ENCODE assay signal across 15 cellular contexts in the genomic region with DNA sequence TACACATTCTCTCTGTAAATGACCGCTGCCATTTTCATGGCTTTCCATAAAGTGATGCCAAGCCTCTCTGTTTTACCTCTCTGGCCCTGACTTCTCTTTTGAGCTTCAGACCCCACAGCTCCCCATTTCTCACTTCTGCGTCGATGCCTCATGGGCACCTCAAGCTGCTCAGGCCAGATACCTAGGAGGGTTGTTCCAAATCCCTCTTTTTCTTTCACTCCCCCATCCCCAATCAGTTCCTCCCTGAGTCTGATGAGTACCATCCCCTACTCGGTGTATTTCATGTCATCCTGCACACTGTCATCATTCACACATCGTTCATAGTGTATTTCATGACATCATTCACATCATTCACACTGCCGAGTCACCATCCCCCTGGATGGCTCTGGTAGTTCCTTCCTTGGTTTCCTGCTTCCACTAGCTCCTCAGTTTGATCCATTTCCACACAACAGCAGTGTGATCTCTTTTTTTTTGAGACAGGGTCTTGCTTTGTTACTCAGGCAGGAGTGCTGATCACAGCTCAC. TPM values are rescaled to one million over a fixed set of nuclear protein-coding genes. Genes with fewer than 3 reads are reported as not detected.
DNase-seq lines count a peak whose midpoint lies in the region; ATAC-seq, FAIRE-seq and TF ChIP-seq lines count a peak whose summit lies in the region.
"Had no signal": no experiment of that assay in that cellular context is flagged by ENCODE, and none has a peak within 500 bp of the region (broad histone marks: within the 10 kb centered on the region; RNA-seq: fewer than 3 reads in every experiment).

No MANE protein-coding gene starts in this region.

- H3K4me3 ChIP-seq in HepG2 (replicated peaks in 1 of 3; ENCODE audit: insufficient read depth in 1 of 3, low read depth in 2 of 3, low read length in 3 of 3), result no peak overlapping the region
- no peak overlapping the region for H3K4me3 ChIP-seq in right lobe of liver
- H3K4me3 ChIP-seq in endodermal cell (ENCODE audit: low read length), result no peak overlapping the region
- H3K4me3 ChIP-seq in neural cell (ENCODE audit: low read length), result no peak overlapping the region
- H3K4me3 ChIP-seq: BLaER1 treated with 17β-estradiol and CSF1 and Interleukin-3, amounts not matched to agents 10 nM and 100 nM; HAP-1 had no signal

- no peak overlapping the region for H3K4me3 Mint-ChIP-seq in endodermal cell
- H3K4me3 Mint-ChIP-seq: B cell; CD8-positive, alpha-beta T cell had no signal

- H4K20me1 ChIP-seq in HepG2 (ENCODE audit: insufficient read depth, low read length) (no peaks in the 10 kb centered on the region), neural cell (ENCODE audit: insufficient read depth) (no peaks in the 10 kb centered on the region)
- H4K20me1 ChIP-seq: BLaER1 treated with 17β-estradiol and CSF1 and Interleukin-3, amounts not matched to agents 10 nM and 100 nM had no signal

- CTCF ChIA-PET in HepG2 (lab: Yijun Ruan, JAX; ENCODE audit: low intra/inter-chr PET ratio, low total read pairs), result no interaction called here

- no peak overlapping the region for H3K27ac Mint-ChIP-seq in endodermal cell
- H3K27ac Mint-ChIP-seq: B cell; CD8-positive, alpha-beta T cell had no signal

- H3K4me2 ChIP-seq in HepG2 (ENCODE audit: low read depth, low read length), result no peak overlapping the region
- no peak overlapping the region for H3K4me2 ChIP-seq in neural cell (ENCODE audit: low read length)
- H3K4me2 ChIP-seq: BLaER1 treated with 17β-estradiol and CSF1 and Interleukin-3, amounts not matched to agents 10 nM and 100 nM had no signal

- H3K9ac ChIP-seq in HepG2 (ENCODE audit: insufficient read depth, low read depth, low read length) (no peak overlapping the region), endodermal cell (ENCODE audit: extremely low read depth, low read length, poor library complexity, severe bottlenecking) (no peak overlapping the region), neural cell (ENCODE audit: low read length) (no peak overlapping the region)
- H3K9ac ChIP-seq: BLaER1 treated with 17β-estradiol and CSF1 and Interleukin-3, amounts not matched to agents 10 nM and 100 nM had no signal

- TF ChIP-seq EP300 in HepG2 (IDR thresholded peaks at IDR 0.05; ENCODE audit: low read depth in 2 of 2, low read length in 2 of 2), result no peak
- no peak for TF ChIP-seq EP300 in HepG2 (CRISPR knock-in tag; IDR thresholded peaks at IDR 0.05; ENCODE audit: borderline replicate concordance)
- TF ChIP-seq EP300 in neural cell (conservative IDR thresholded peaks at IDR 0.05; ENCODE audit: poor library complexity, severe bottlenecking), result no peak

- H3K4me1 ChIP-seq in HepG2 (ENCODE audit: insufficient read depth, low read length) (peaks cover 9% of the 10 kb centered on the region), right lobe of liver (peaks cover 0 to 24% (median 11%) of the 10 kb centered on the region in 4 donors), endodermal cell (ENCODE audit: control insufficient read depth, insufficient read depth, low read length) (no peaks in the 10 kb centered on the region)
- H3K4me1 ChIP-seq: BLaER1 treated with 17β-estradiol and CSF1 and Interleukin-3, amounts not matched to agents 10 nM and 100 nM; HAP-1 had no signal

- BruUV-seq in HepG2 (replicated peaks; lab: Mats Ljungman, UMichigan), result no TSS peak

- H3K4me1 Mint-ChIP-seq in endodermal cell, result no peaks in the 10 kb centered on the region
- H3K4me1 Mint-ChIP-seq: B cell had no signal

- TF ChIP-seq RAD21 in HepG2 (CRISPR knock-in tag; IDR thresholded peaks at IDR 0.05), result no peak
- no peak for TF ChIP-seq RAD21 in neural cell (conservative IDR thresholded peaks at IDR 0.05)

- in situ Hi-C loops in HepG2 (cut with HindIII; ENCODE audit: extremely low pct_ligation_motif_present, low pct_unique_long_range_greater_than_20kb), result no loop called here

- no peak for FAIRE-seq in HepG2 (lab: Jason Lieb, UNC)

- no peaks in the 10 kb centered on the region for H3K9me2 ChIP-seq in neural cell (ENCODE audit: insufficient read depth, low read length)

- H3K27me3 ChIP-seq in HepG2 (ENCODE audit: control insufficient read depth in 1 of 2, insufficient read depth in 2 of 2, low read length in 2 of 2) (peaks cover 2 to 26% of the 10 kb centered on the region in 2 experiments; a peak in 3 of 5 replicates), right lobe of liver (no peaks in the 10 kb centered on the region), endodermal cell (ENCODE audit: control insufficient read depth, insufficient read depth, low read length, poor library complexity, severe bottlenecking) (no peaks in the 10 kb centered on the region), neural cell (ENCODE audit: insufficient read depth, low read depth, low read length) (no peaks in the 10 kb centered on the region)
- H3K27me3 ChIP-seq: BLaER1 treated with 17β-estradiol and CSF1 and Interleukin-3, amounts not matched to agents 10 nM and 100 nM had no signal

- H3K27ac ChIP-seq in HepG2 (ENCODE audit: extremely low read length, insufficient read depth, low read length) (no peak overlapping the region), right lobe of liver (no peak overlapping the region), endodermal cell (ENCODE audit: low read depth, low read length) (no peak overlapping the region), neural cell (ENCODE audit: low read length) (peak overlapping the region; percentile 32)
- H3K27ac ChIP-seq: BLaER1 treated with 17β-estradiol and CSF1 and Interleukin-3, amounts not matched to agents 10 nM and 100 nM had no signal

- TF ChIP-seq CTCF in HepG2 (CRISPR knock-in tag; IDR thresholded peaks at IDR 0.05) (no peak), right lobe of liver (IDR thresholded peaks at IDR 0.05) (no peak), endodermal cell (conservative IDR thresholded peaks at IDR 0.05) (no peak), neural cell (IDR thresholded peaks at IDR 0.05; ENCODE audit: poor library complexity, severe bottlenecking) (no peak)

- POLR2A ChIA-PET in HepG2 (lab: Yijun Ruan, JAX), result no interaction called here

- H3K9me3 ChIP-seq in HepG2 (ENCODE audit: low read length), result no peaks in the 10 kb centered on the region
- H3K9me3 ChIP-seq in right lobe of liver, result no peaks in the 10 kb centered on the region
- H3K9me3 ChIP-seq in endodermal cell (ENCODE audit: control insufficient read depth, low read length), result peaks cover 13% of the 10 kb centered on the region
- no peaks in the 10 kb centered on the region for H3K9me3 ChIP-seq in neural cell (ENCODE audit: low read length)
- H3K9me3 ChIP-seq: HAP-1 had no signal

- H3K79me2 ChIP-seq in HepG2 (ENCODE audit: insufficient read depth, low read length), result no peaks in the 10 kb centered on the region
- no peaks in the 10 kb centered on the region for H3K79me2 ChIP-seq in neural cell (replicated peaks; ENCODE audit: insufficient read depth, low read length)

- intact Hi-C loops in HepG2 (cut with micrococcal nuclease; ENCODE audit: unreplicated experiment), result no loop called here
- intact Hi-C loops in right lobe of liver (cut with DNase I), result no loop called here

- no peak for ATAC-seq in HepG2
- no peak for ATAC-seq in right lobe of liver
- ATAC-seq in GM19397 (IDR thresholded peaks at IDR 0.05; ENCODE audit: unreplicated experiment), result no peak
- ATAC-seq: CD8-positive, alpha-beta T cell had no signal

- peaks cover 11% of the 10 kb centered on the region for H3K9me3 Mint-ChIP-seq in endodermal cell
- H3K9me3 Mint-ChIP-seq: CD8-positive, alpha-beta T cell had no signal

- TF ChIP-seq POLR2A in HepG2 (IDR thresholded peaks at IDR 0.05; ENCODE audit: insufficient read depth in 1 of 2, low read depth in 2 of 2, low read length in 2 of 2) (no peak), right lobe of liver (IDR thresholded peaks at IDR 0.05) (no peak)

- H3K36me3 ChIP-seq in HepG2 (replicated peaks in 1 of 2; ENCODE audit: control insufficient read depth in 1 of 2, insufficient read depth in 2 of 2, low read length in 2 of 2) (no peaks in the 10 kb centered on the region), right lobe of liver (no peaks in the 10 kb centered on the region), endodermal cell (ENCODE audit: control insufficient read depth, insufficient read depth, low read length) (peaks cover 28% of the 10 kb centered on the region), neural cell (ENCODE audit: insufficient read depth, low read length) (no peaks in the 10 kb centered on the region)
- H3K36me3 ChIP-seq: BLaER1 treated with 17β-estradiol and CSF1 and Interleukin-3, amounts not matched to agents 10 nM and 100 nM; HAP-1 had no signal

- 48% methylated on average over 6 of the region's 6 CpGs for WGBS in HepG2 (ENCODE audit: low lambda C conversion rate)
- WGBS in right lobe of liver (ENCODE audit: insufficient coverage, low coverage, low lambda C conversion rate, missing lambda C conversion rate), result 85% methylated on average over 6 of the region's 6 CpGs
- WGBS in endodermal cell (ENCODE audit: insufficient coverage in 1 of 2, insufficient read length in 1 of 2), 2 experiments, result 94 to 97% methylated on average over 6 of the region's 6 CpGs

- H3K27me3 Mint-ChIP-seq in endodermal cell (ENCODE audit: insufficient read depth), result no peaks in the 10 kb centered on the region

- H3F3A ChIP-seq in neural cell (ENCODE audit: insufficient read depth, low read length, poor library complexity, severe bottlenecking), result peaks cover 5% of the 10 kb centered on the region

- DNase-seq in HepG2 (ENCODE audit: low spot score) (no peak), right lobe of liver (no peak), endodermal cell (peak; percentile 32), AG20443 (ENCODE audit: low spot score) (no peak)
- no peak for DNase-seq in stimulated activated CD4-positive, alpha-beta T cell treated with anti-CD3 and anti-CD28 coated beads, Interleukin-12 subunit alpha, Interleukin-12 subunit beta, amount 100 ng/mL, for 4 hours
- DNase-seq: 8988T; Calu3; CD8-positive, alpha-beta T cell; DMS79 treated with DMSO at 0.1 percent for 48 hours; GF-D8 had no signal

- H3K36me3 Mint-ChIP-seq in endodermal cell (ENCODE audit: low read depth), result peaks cover 41% of the 10 kb centered on the region
- H3K36me3 Mint-ChIP-seq: CD8-positive, alpha-beta T cell had no signal

- H2AFZ ChIP-seq in HepG2 (ENCODE audit: low read length), result no peak overlapping the region
- H2AFZ ChIP-seq in neural cell (ENCODE audit: low read depth, low read length), result no peak overlapping the region

RNA-seq across cellular contexts. Expression of a gene that starts 43.1 kb away (rescaled TPM):
- total RNA-seq in HepG2 (2016; rRNA removed; fragmentation: Illumina TruSeq; extraction: Trizol) (0.04 TPM in 1 of 2 replicates, not detected in the other), right lobe of liver (10 to 100 TPM in 2 of 6 experiments, 1 to 10 TPM in 4; 3.5 to 12.5 (median 8.5) TPM), endodermal cell (10 to 100 TPM; 17.0 to 40.4 TPM)
- not detected in 2 replicates for total RNA-seq in HepG2 (2016; cell fraction: cytosol; rRNA removed; fragmentation: Illumina TruSeq; extraction: Trizol; ENCODE audit: low read depth)
- total RNA-seq in HepG2 (2016; cell fraction: insoluble cytoplasmic fraction; rRNA removed; fragmentation: Illumina TruSeq; extraction: Trizol), result 0.04 TPM in 1 of 2 replicates, not detected in the other
- not detected in 2 replicates for total RNA-seq in HepG2 (2016; cell fraction: membrane; rRNA removed; fragmentation: Illumina TruSeq; extraction: Trizol)
- total RNA-seq in HepG2 (2016; cell fraction: nucleus; rRNA removed; fragmentation: Illumina TruSeq; extraction: Trizol), result 0.09 TPM in 2 replicates
- polyA plus RNA-seq in HepG2 (2011; rRNA removed) (0.03 and 0.05 TPM in 2 replicates), neural cell (16.2 and 18.1 TPM in 2 replicates)
- 0.01 and 0.04 TPM in 2 replicates for polyA plus RNA-seq in HepG2 (2011; cell fraction: cytosol; rRNA removed)
- 0.11 and 0.12 TPM in 2 replicates for polyA plus RNA-seq in HepG2 (2011; cell fraction: nucleus; rRNA removed)
- polyA plus RNA-seq in HepG2 (2012), result 0.04 and 0.13 TPM in 2 replicates
- polyA plus RNA-seq in HepG2 (2016; cell fraction: cytosol; fragmentation: Illumina TruSeq; extraction: Trizol; ENCODE audit: low read depth), result not detected in 2 replicates
- polyA plus RNA-seq in HepG2 (2016; cell fraction: insoluble cytoplasmic fraction; fragmentation: Illumina TruSeq; extraction: Trizol; ENCODE audit: low read depth), result not detected in 2 replicates
- 0.02 TPM in 1 of 2 replicates, not detected in the other for polyA plus RNA-seq in HepG2 (2016; cell fraction: membrane; fragmentation: Illumina TruSeq; extraction: Trizol; ENCODE audit: low read depth)
- not detected in 2 replicates for polyA plus RNA-seq in HepG2 (2016; cell fraction: nucleus; fragmentation: Illumina TruSeq; extraction: Trizol; ENCODE audit: insufficient read depth, low read depth)
- polyA minus RNA-seq in HepG2 (2011; rRNA and poly(A)+ RNA removed; ENCODE audit: low replicate concordance), result 0.10 TPM in 1 of 2 replicates, not detected in the other
- not detected in 2 replicates for polyA minus RNA-seq in HepG2 (2011; cell fraction: cytosol; rRNA and poly(A)+ RNA removed)
- 0.12 and 0.13 TPM in 2 replicates for polyA minus RNA-seq in HepG2 (2011; cell fraction: nucleus; rRNA and poly(A)+ RNA removed)
- polyA plus RNA-seq in endodermal cell (2013, experiment 1 of 2), result 14.7 TPM
- polyA plus RNA-seq in endodermal cell (2013, experiment 2 of 2), result 18.4 TPM
- polyA minus RNA-seq in neural cell, result 24.1 and 24.8 TPM in 2 replicates
